In the genomic region with DNA sequence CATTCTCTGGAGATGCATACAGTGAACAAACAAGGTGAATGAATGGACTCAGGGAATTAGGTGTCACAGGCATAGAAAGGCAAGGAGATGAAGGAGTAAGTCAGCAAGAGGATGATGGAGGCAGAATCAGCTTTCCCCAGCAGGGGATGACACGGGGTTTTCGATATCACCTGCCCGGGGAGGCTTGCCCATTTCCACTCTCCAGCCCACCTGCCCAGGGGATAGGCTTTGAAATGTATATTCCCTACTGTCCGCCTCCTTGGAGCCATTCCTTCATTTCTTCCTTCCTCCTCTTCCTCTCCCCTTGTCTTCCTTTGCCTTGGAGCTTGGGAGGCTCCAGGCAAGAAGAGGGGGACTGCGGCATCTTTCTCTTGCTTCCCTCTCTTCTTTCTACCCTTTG, we compare ENCODE assay signal across 9 cellular contexts. TPM values are rescaled to one million over a fixed set of nuclear protein-coding genes. Genes with fewer than 3 reads are reported as not detected.
DNase-seq lines count a peak whose midpoint lies in the region; ATAC-seq and TF ChIP-seq lines count a peak whose summit lies in the region.
"Had no signal": no experiment of that assay in that cellular context is flagged by ENCODE, and none has a peak within 500 bp of the region (broad histone marks: within the 10 kb centered on the region; RNA-seq: fewer than 3 reads in every experiment).

No MANE protein-coding gene starts in this region.

- peak overlapping the region; percentile 43 for H3K27ac ChIP-seq in upper lobe of right lung

- no peak for DNase-seq in activated naive CD4-positive, alpha-beta T cell treated with anti-CD3 and anti-CD28 coated beads, Interleukin-2, amount 10 ng/mL, durations not matched to agents 7 days and 5 days
- no peak for DNase-seq in activated naive CD4-positive, alpha-beta T cell (lab: John Stamatoyannopoulos, UW)
- no peak for DNase-seq in activated CD4-positive, alpha-beta memory T cell treated with anti-CD3 and anti-CD28 coated beads, Interleukin-2, amount 10 ng/mL, durations not matched to agents 7 days and 5 days
- DNase-seq in islet precursor cell (peak; percentile 50), upper lobe of right lung (no peak), Kasumi-1 (lab: John Stamatoyannopoulos, UW) (no peak), NOMO-1 (lab: John Stamatoyannopoulos, UW; ENCODE audit: unreplicated experiment in 2 of 2) (no peak)
- DNase-seq: GOT3 had no signal

- no peaks in the 10 kb centered on the region for H3K27me3 Mint-ChIP-seq in activated naive CD4-positive, alpha-beta T cell treated with anti-CD3 and anti-CD28 coated beads, Interleukin-2, amount 10 ng/mL, durations not matched to agents 7 days and 5 days
- H3K27me3 Mint-ChIP-seq in activated CD4-positive, alpha-beta memory T cell treated with anti-CD3 and anti-CD28 coated beads, Interleukin-2, amount 10 ng/mL, durations not matched to agents 7 days and 5 days: no peaks in the 10 kb centered on the region

- POLR2A ChIA-PET in activated CD4-positive, alpha-beta memory T cell treated with anti-CD3 and anti-CD28 coated beads, Interleukin-2, amount 10 ng/mL, durations not matched to agents 7 days and 5 days (lab: Charles Lee): interaction anchor here (0.7 to 1.7 kb wide), 11 partner anchors 16 to 132 kb away, joined by 3 to 20 read pairs (median 3); no protein-coding TSS in a partner anchor

- peaks cover 3% of the 10 kb centered on the region for H3K9me3 Mint-ChIP-seq in activated naive CD4-positive, alpha-beta T cell treated with anti-CD3 and anti-CD28 coated beads, Interleukin-2, amount 10 ng/mL, durations not matched to agents 7 days and 5 days
- H3K9me3 Mint-ChIP-seq in activated CD4-positive, alpha-beta memory T cell treated with anti-CD3 and anti-CD28 coated beads, Interleukin-2, amount 10 ng/mL, durations not matched to agents 7 days and 5 days: peaks cover 3% of the 10 kb centered on the region

- CTCF ChIA-PET in activated naive CD4-positive, alpha-beta T cell treated with anti-CD3 and anti-CD28 coated beads, Interleukin-2, amount 10 ng/mL, durations not matched to agents 7 days and 5 days (lab: Charles Lee): interaction anchor here (0.8 to 3.2 kb wide), 6 partner anchors 13 to 48 kb away, joined by 4 to 22 read pairs (median 4); no protein-coding TSS in a partner anchor
- CTCF ChIA-PET in activated CD4-positive, alpha-beta memory T cell treated with anti-CD3 and anti-CD28 coated beads, Interleukin-2, amount 10 ng/mL, durations not matched to agents 7 days and 5 days (lab: Charles Lee): interaction anchor here (0.6 to 1.5 kb wide), 4 partner anchors 15 to 46 kb away, joined by 3 to 5 read pairs (median 4); no protein-coding TSS in a partner anchor

- no peak for TF ChIP-seq CTCF in upper lobe of right lung (IDR thresholded peaks at IDR 0.05)

- H3K36me3 Mint-ChIP-seq in activated naive CD4-positive, alpha-beta T cell treated with anti-CD3 and anti-CD28 coated beads, Interleukin-2, amount 10 ng/mL, durations not matched to agents 7 days and 5 days: peaks cover 4% of the 10 kb centered on the region
- peaks cover 2% of the 10 kb centered on the region for H3K36me3 Mint-ChIP-seq in activated CD4-positive, alpha-beta memory T cell treated with anti-CD3 and anti-CD28 coated beads, Interleukin-2, amount 10 ng/mL, durations not matched to agents 7 days and 5 days (ENCODE audit: low read depth)

- H3K9me3 ChIP-seq in upper lobe of right lung: no peaks in the 10 kb centered on the region

- H3K4me3 Mint-ChIP-seq in activated naive CD4-positive, alpha-beta T cell treated with anti-CD3 and anti-CD28 coated beads, Interleukin-2, amount 10 ng/mL, durations not matched to agents 7 days and 5 days: peak overlapping the region; percentile 72
- H3K4me3 Mint-ChIP-seq in activated CD4-positive, alpha-beta memory T cell treated with anti-CD3 and anti-CD28 coated beads, Interleukin-2, amount 10 ng/mL, durations not matched to agents 7 days and 5 days: peak overlapping the region; percentile 74

- no peaks in the 10 kb centered on the region for H3K27me3 ChIP-seq in upper lobe of right lung

- ATAC-seq in upper lobe of right lung (no peak), GM21526 (IDR thresholded peaks at IDR 0.05; ENCODE audit: low FRiP score, unreplicated experiment) (no peak)

- peaks cover 31% of the 10 kb centered on the region for H3K4me1 Mint-ChIP-seq in activated naive CD4-positive, alpha-beta T cell treated with anti-CD3 and anti-CD28 coated beads, Interleukin-2, amount 10 ng/mL, durations not matched to agents 7 days and 5 days
- peaks cover 29% of the 10 kb centered on the region for H3K4me1 Mint-ChIP-seq in activated CD4-positive, alpha-beta memory T cell treated with anti-CD3 and anti-CD28 coated beads, Interleukin-2, amount 10 ng/mL, durations not matched to agents 7 days and 5 days

- no peaks in the 10 kb centered on the region for H3K36me3 ChIP-seq in upper lobe of right lung

- no peak overlapping the region for H3K4me3 ChIP-seq in upper lobe of right lung

- peaks cover 18% of the 10 kb centered on the region for H3K4me1 ChIP-seq in upper lobe of right lung

- peak overlapping the region; percentile 92 for H3K27ac Mint-ChIP-seq in activated naive CD4-positive, alpha-beta T cell treated with anti-CD3 and anti-CD28 coated beads, Interleukin-2, amount 10 ng/mL, durations not matched to agents 7 days and 5 days
- peak overlapping the region; percentile 95 for H3K27ac Mint-ChIP-seq in activated CD4-positive, alpha-beta memory T cell treated with anti-CD3 and anti-CD28 coated beads, Interleukin-2, amount 10 ng/mL, durations not matched to agents 7 days and 5 days

- intact Hi-C loops in upper lobe of right lung (cut with DNase I): no loop called here

RNA-seq across cellular contexts. Expression of a gene that starts 23.3 kb away (rescaled TPM):
- 10 to 100 TPM; 15.9 to 18.8 TPM for total RNA-seq in activated CD4-positive, alpha-beta memory T cell treated with anti-CD3 and anti-CD28 coated beads, Interleukin-2, amount 10 ng/mL, durations not matched to agents 7 days and 5 days
- total RNA-seq in upper lobe of right lung: 24.5 TPM
